8 cellular contexts compared by ENCODE assay signal in genomic region chr19:38335949-38336637, GRCh38. TPM values are rescaled to one million over a fixed set of nuclear protein-coding genes. Genes with fewer than 3 reads are reported as not detected.
DNase-seq lines count a peak whose midpoint lies in the region; ATAC-seq and TF ChIP-seq lines count a peak whose summit lies in the region.

No MANE protein-coding gene starts in this region.

- intact Hi-C loops in CD4-positive, alpha-beta memory T cell (cut with micrococcal nuclease), result loop anchor here (1.0 to 10.0 kb wide), 12 partner anchors 20 to 1021 kb away; partner anchors contain the start of genes ACTN4, FAM98C, PSMD8 and SIPA1L3
- intact Hi-C loops in lower lobe of right lung (cut with DNase I), result no loop called here

- peaks cover 7% of the 10 kb centered on the region for H3K4me1 ChIP-seq in CD4-positive, alpha-beta memory T cell (ENCODE audit: insufficient read depth, low read length)
- H3K4me1 ChIP-seq in lower lobe of right lung, result peaks cover 20% of the 10 kb centered on the region

- H3K9me3 ChIP-seq in CD4-positive, alpha-beta memory T cell (ENCODE audit: control insufficient read depth in 1 of 2, low read length in 2 of 2), result no peaks in the 10 kb centered on the region
- no peaks in the 10 kb centered on the region for H3K9me3 ChIP-seq in lower lobe of right lung

- peak overlapping the region; percentile 94 to 100 (median 99) for H3K27ac Mint-ChIP-seq in CD4-positive, alpha-beta memory T cell
- H3K27ac Mint-ChIP-seq in activated CD4-positive, alpha-beta memory T cell treated with anti-CD3 and anti-CD28 coated beads, Interleukin-2, amount 10 ng/mL, durations not matched to agents 7 days and 5 days, result peak overlapping the region; percentile 95

- TF ChIP-seq CTCF in HL-60 (IDR thresholded peaks at IDR 0.05; ENCODE audit: insufficient read depth, low read length), result no peak
- no peak for TF ChIP-seq CTCF in lower lobe of right lung (IDR thresholded peaks at IDR 0.05)

- peak overlapping the region; percentile 83 for H3K27ac ChIP-seq in CD4-positive, alpha-beta memory T cell (ENCODE audit: low read depth, low read length)
- H3K27ac ChIP-seq in HL-60 (replicated peaks), result peak overlapping the region; percentile 84
- peak overlapping the region; percentile 82 for H3K27ac ChIP-seq in lower lobe of right lung

- H3K27me3 Mint-ChIP-seq in CD4-positive, alpha-beta memory T cell, result no peaks in the 10 kb centered on the region
- H3K27me3 Mint-ChIP-seq in activated CD4-positive, alpha-beta memory T cell treated with anti-CD3 and anti-CD28 coated beads, Interleukin-2, amount 10 ng/mL, durations not matched to agents 7 days and 5 days, result no peaks in the 10 kb centered on the region

- ATAC-seq in GM19455 (IDR thresholded peaks at IDR 0.05; ENCODE audit: unreplicated experiment), result peak; percentile 66
- ATAC-seq in lower lobe of right lung, result peak; percentile 93

- peaks cover 3 to 13% of the 10 kb centered on the region in 2 donors for H3K36me3 Mint-ChIP-seq in CD4-positive, alpha-beta memory T cell
- peaks cover 5% of the 10 kb centered on the region for H3K36me3 Mint-ChIP-seq in activated CD4-positive, alpha-beta memory T cell treated with anti-CD3 and anti-CD28 coated beads, Interleukin-2, amount 10 ng/mL, durations not matched to agents 7 days and 5 days (ENCODE audit: low read depth)

- no peaks in the 10 kb centered on the region for H3K36me3 ChIP-seq in CD4-positive, alpha-beta memory T cell (ENCODE audit: insufficient read depth, low read length)
- peaks cover 4% of the 10 kb centered on the region for H3K36me3 ChIP-seq in lower lobe of right lung

- POLR2A ChIA-PET in CD4-positive, alpha-beta memory T cell (lab: Charles Lee; ENCODE audit: partially characterized antibody), result interaction anchor here (0.6 to 4.2 kb wide), 10 partner anchors 35 to 594 kb away, joined by 3 to 90 read pairs (median 4); partner anchors contain the start of genes FAM98C, GGN, PSMD8 and WDR87
- POLR2A ChIA-PET in activated CD4-positive, alpha-beta memory T cell treated with anti-CD3 and anti-CD28 coated beads, Interleukin-2, amount 10 ng/mL, durations not matched to agents 7 days and 5 days (lab: Charles Lee), result interaction anchor here (0.9 to 3.2 kb wide), 11 partner anchors 20 to 429 kb away, joined by 3 to 27 read pairs (median 4); partner anchors contain the start of genes FAM98C, PSMD8, SIPA1L3 and SPINT2

- peak overlapping the region; percentile 79 to 88 for H3K4me3 ChIP-seq in CD4-positive, alpha-beta memory T cell (ENCODE audit: low read length in 2 of 2)
- peak overlapping the region; percentile 87 for H3K4me3 ChIP-seq in HL-60 (replicated peaks; ENCODE audit: insufficient read depth, low read length)
- peak overlapping the region; percentile 65 for H3K4me3 ChIP-seq in lower lobe of right lung

- peaks cover 11 to 20% (median 16%) of the 10 kb centered on the region in 4 donors for H3K4me1 Mint-ChIP-seq in CD4-positive, alpha-beta memory T cell
- peaks cover 12% of the 10 kb centered on the region for H3K4me1 Mint-ChIP-seq in activated CD4-positive, alpha-beta memory T cell treated with anti-CD3 and anti-CD28 coated beads, Interleukin-2, amount 10 ng/mL, durations not matched to agents 7 days and 5 days

- H3K9me3 Mint-ChIP-seq in CD4-positive, alpha-beta memory T cell, result peaks cover 0 to 2% (median 0%) of the 10 kb centered on the region in 8 donors
- H3K9me3 Mint-ChIP-seq in activated CD4-positive, alpha-beta memory T cell treated with anti-CD3 and anti-CD28 coated beads, Interleukin-2, amount 10 ng/mL, durations not matched to agents 7 days and 5 days, result no peaks in the 10 kb centered on the region

- no peaks in the 10 kb centered on the region for H3K27me3 ChIP-seq in CD4-positive, alpha-beta memory T cell (ENCODE audit: insufficient read depth, low read length)
- H3K27me3 ChIP-seq in HL-60 (ENCODE audit: insufficient read depth, poor library complexity, severe bottlenecking) (no peaks in the 10 kb centered on the region), lower lobe of right lung (ENCODE audit: low read depth) (no peaks in the 10 kb centered on the region)

- peak; percentile 93 to 97 (median 94) for DNase-seq in CD4-positive, alpha-beta memory T cell
- DNase-seq in HL-60 (ENCODE audit: low read depth in 1 of 2, low spot score in 1 of 2) (peak; percentile 90 to 98), NCI-H82 treated with DMSO at 0.1 percent for 48 hours (lab: John Stamatoyannopoulos, UW; ENCODE audit: unreplicated experiment) (peak; percentile 87), ecto neural progenitor cell (ENCODE audit: low spot score) (peak; percentile 93), lower lobe of right lung (peak; percentile 98)
- DNase-seq in activated CD4-positive, alpha-beta memory T cell treated with anti-CD3 and anti-CD28 coated beads, Interleukin-2, amount 10 ng/mL, durations not matched to agents 7 days and 5 days, result peak; percentile 97
- DNase-seq in stimulated activated CD4-positive, alpha-beta T cell treated with anti-CD3 and anti-CD28 coated beads, Interleukin-4, amount 100 ng/mL, for 48 hours (ENCODE audit: low read depth in 2 of 2), result peak; percentile 93 to 97

- CTCF ChIA-PET in CD4-positive, alpha-beta memory T cell (lab: Charles Lee; ENCODE audit: partially characterized antibody), result interaction anchor here (0.6 to 7.8 kb wide), 18 partner anchors 17 to 741 kb away, joined by 3 to 73 read pairs (median 4); partner anchors contain the start of genes FAM98C, PSMD8, SIPA1L3 and WDR87
- CTCF ChIA-PET in activated CD4-positive, alpha-beta memory T cell treated with anti-CD3 and anti-CD28 coated beads, Interleukin-2, amount 10 ng/mL, durations not matched to agents 7 days and 5 days (lab: Charles Lee), result interaction anchor here (0.6 to 3.4 kb wide), 15 partner anchors 14 to 434 kb away, joined by 3 to 48 read pairs (median 5); partner anchors contain the start of genes FAM98C, PSMD8 and WDR87

- H3K4me3 Mint-ChIP-seq in CD4-positive, alpha-beta memory T cell, result peak overlapping the region; percentile 93 to 99 (median 96)
- H3K4me3 Mint-ChIP-seq in activated CD4-positive, alpha-beta memory T cell treated with anti-CD3 and anti-CD28 coated beads, Interleukin-2, amount 10 ng/mL, durations not matched to agents 7 days and 5 days, result peak overlapping the region; percentile 82

RNA-seq across cellular contexts. Expression of gene CATSPERG, which starts 0.5 kb away (rescaled TPM):
- 10 to 100 TPM; 23.3 to 27.0 TPM for total RNA-seq in CD4-positive, alpha-beta memory T cell
- 1 to 10 TPM; 2.2 to 3.7 TPM for polyA plus RNA-seq in CD4-positive, alpha-beta memory T cell
- total RNA-seq in activated CD4-positive, alpha-beta memory T cell treated with anti-CD3 and anti-CD28 coated beads, Interleukin-2, amount 10 ng/mL, durations not matched to agents 7 days and 5 days, result 1 to 10 TPM; 5.3 to 5.7 TPM
- 10.9 TPM for total RNA-seq in lower lobe of right lung

RNA-seq across cellular contexts. Expression of gene KCNK6, which starts 16.4 kb away (rescaled TPM):
- total RNA-seq in CD4-positive, alpha-beta memory T cell, result 10 to 100 TPM; 14.5 to 14.9 TPM
- polyA plus RNA-seq in CD4-positive, alpha-beta memory T cell, result 1 to 10 TPM; 1.3 to 7.4 TPM
- total RNA-seq in activated CD4-positive, alpha-beta memory T cell treated with anti-CD3 and anti-CD28 coated beads, Interleukin-2, amount 10 ng/mL, durations not matched to agents 7 days and 5 days, result 10 to 100 TPM; 14.3 to 14.4 TPM
- total RNA-seq in lower lobe of right lung, result 11.5 TPM

RNA-seq across cellular contexts. Expression of gene YIF1B, which starts 20.3 kb away (rescaled TPM):
- total RNA-seq in CD4-positive, alpha-beta memory T cell, result 10 to 100 TPM; 35.8 to 38.4 TPM
- 10 to 100 TPM; 44.6 to 57.4 TPM for polyA plus RNA-seq in CD4-positive, alpha-beta memory T cell
- 10 to 100 TPM; 75.4 to 76.1 TPM for total RNA-seq in activated CD4-positive, alpha-beta memory T cell treated with anti-CD3 and anti-CD28 coated beads, Interleukin-2, amount 10 ng/mL, durations not matched to agents 7 days and 5 days
- 38.9 TPM for total RNA-seq in lower lobe of right lung

RNA-seq across cellular contexts. Expression of gene C19orf33, which starts 32.0 kb away (rescaled TPM):
- total RNA-seq in CD4-positive, alpha-beta memory T cell, result not detected
- polyA plus RNA-seq in CD4-positive, alpha-beta memory T cell, result not detected
- under 1 TPM; 0.55 to 0.71 TPM for total RNA-seq in activated CD4-positive, alpha-beta memory T cell treated with anti-CD3 and anti-CD28 coated beads, Interleukin-2, amount 10 ng/mL, durations not matched to agents 7 days and 5 days
- total RNA-seq in lower lobe of right lung, result 35.6 TPM

RNA-seq across cellular contexts. Expression of gene PSMD8, which starts 38.3 kb away (rescaled TPM):
- 10 to 100 TPM; 89.6 to 90.6 TPM for total RNA-seq in CD4-positive, alpha-beta memory T cell
- polyA plus RNA-seq in CD4-positive, alpha-beta memory T cell, result 100 to 1,000 TPM; 178 to 197 TPM
- total RNA-seq in activated CD4-positive, alpha-beta memory T cell treated with anti-CD3 and anti-CD28 coated beads, Interleukin-2, amount 10 ng/mL, durations not matched to agents 7 days and 5 days, result 100 to 1,000 TPM; 167 to 178 TPM
- total RNA-seq in lower lobe of right lung, result 113 TPM

Comparison
In these comparisons a context has a peak if more than half of its experiments do, and no peak if none do; other contexts are left out.
1. Peak in every context shown above with its lines: DNase-seq, ATAC-seq, H3K4me3 ChIP-seq and H3K27ac ChIP-seq.